ENCODE assay signal across 8 cellular contexts in genomic region chr7:91323759-91324158, GRCh38.
"Had no signal": no experiment of that assay in that cellular context is flagged by ENCODE, and none has a peak within 500 bp of the region (broad histone marks: within the 10 kb centered on the region; RNA-seq: fewer than 3 reads in every experiment).

No MANE protein-coding gene starts in this region.

- H3K9me3 Mint-ChIP-seq: GM23338, H9, IgD-negative memory B cell had no signal

- DNase-seq: H9, HCEC 1CT, KBM-7 had no signal

- H3K4me3 Mint-ChIP-seq: GM23338, H9, IgD-negative memory B cell had no signal

- H3K27me3 Mint-ChIP-seq: IgD-negative memory B cell had no signal

- H3K4me2 ChIP-seq: GM23338 had no signal

- H2AFZ ChIP-seq: GM23338 had no signal

- H3K27ac Mint-ChIP-seq: GM23338, H9, IgD-negative memory B cell had no signal

- ATAC-seq: GM23338 had no signal

- FAIRE-seq: H1, H54, HTR-8/SVneo had no signal

- H3K36me3 Mint-ChIP-seq: IgD-negative memory B cell had no signal

- H3K4me3 ChIP-seq: GM23338 had no signal
